Comparison of ENCODE assay signal across 9 cellular contexts in the genomic region with DNA sequence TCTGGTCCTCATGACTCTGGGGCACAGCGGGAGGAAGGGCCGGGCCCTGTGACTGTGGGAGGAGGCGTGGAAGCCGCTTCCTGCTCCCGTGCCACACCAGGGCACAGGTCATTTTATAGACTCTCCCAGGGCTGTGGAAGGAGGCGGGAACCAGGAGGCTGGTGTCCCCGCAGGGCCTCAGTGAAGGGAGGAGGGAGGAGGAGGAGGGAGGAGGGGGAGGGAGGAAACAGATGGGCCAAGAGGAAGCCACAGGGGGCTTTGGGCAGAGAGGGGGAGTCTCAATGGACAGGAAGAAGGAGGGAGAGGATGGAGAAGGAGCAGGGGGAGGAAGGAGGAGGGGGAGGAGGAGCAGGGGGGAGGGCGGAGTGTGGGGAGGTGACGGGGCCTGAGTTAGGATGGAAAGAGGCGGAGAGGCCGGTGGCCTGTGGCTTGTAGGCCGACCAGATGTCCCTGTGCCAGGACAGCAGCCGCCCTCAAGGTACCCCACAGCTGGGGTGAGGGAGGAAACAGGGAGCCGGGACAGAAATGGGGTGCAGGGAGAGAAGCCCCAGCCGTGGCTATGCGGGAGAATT. TPM values are rescaled to one million over a fixed set of nuclear protein-coding genes. Genes with fewer than 3 reads are reported as not detected.
DNase-seq lines count a peak whose midpoint lies in the region; ATAC-seq and TF ChIP-seq lines count a peak whose summit lies in the region.
"Had no signal": no experiment of that assay in that cellular context is flagged by ENCODE, and none has a peak within 500 bp of the region (broad histone marks: within the 10 kb centered on the region; RNA-seq: fewer than 3 reads in every experiment).

No MANE protein-coding gene starts in this region.

- H3K9ac ChIP-seq in BLaER1, result peak overlapping the region; percentile 84

- peak overlapping the region; percentile 99 for H3K4me2 ChIP-seq in BLaER1

- no peaks in the 10 kb centered on the region for H3K9me3 Mint-ChIP-seq in naive B cell

- H3K36me3 Mint-ChIP-seq in naive B cell, result no peaks in the 10 kb centered on the region

- H3K4me1 Mint-ChIP-seq in naive B cell, result peaks cover 7 to 22% (median 8%) of the 10 kb centered on the region in 3 donors

- no peaks in the 10 kb centered on the region for H3K9me3 ChIP-seq in BLaER1

- no peaks in the 10 kb centered on the region for H3K27me3 ChIP-seq in BLaER1

- in situ Hi-C loops in KBM-7 (cut with MboI; ENCODE audit: low pct_unique_long_range_greater_than_20kb, low sequenced_read_pairs), result no loop called here

- ATAC-seq in naive B cell (ENCODE audit: low read depth in 2 of 2) (no peak), HG02852 (IDR thresholded peaks at IDR 0.05; ENCODE audit: unreplicated experiment) (no peak), HG02623 (IDR thresholded peaks at IDR 0.05; ENCODE audit: unreplicated experiment) (no peak)

- peak overlapping the region; percentile 94 for H3K27ac ChIP-seq in BLaER1

- H3K4me3 Mint-ChIP-seq in naive B cell, result peak overlapping the region; percentile 43 to 92 (median 81)

- peak overlapping the region; percentile 71 for H3K4me3 ChIP-seq in BLaER1
- H3K4me3 ChIP-seq in fibroblast of villous mesenchyme (ENCODE audit: low read depth, low read length), result no peak overlapping the region

- DNase-seq in KBM-7 (peak; percentile 99), fibroblast of villous mesenchyme (ENCODE audit: low read depth) (peak; percentile 59), naive B cell (no peak), EL (no peak), NCI-H2171 treated with DMSO at 0.1 percent for 48 hours (lab: John Stamatoyannopoulos, UW) (no peak)
- DNase-seq: Calu3 had no signal

- H3K4me1 ChIP-seq in BLaER1, result peaks cover 35% of the 10 kb centered on the region

- H4K20me1 ChIP-seq in BLaER1, result no peaks in the 10 kb centered on the region

- H3K36me3 ChIP-seq in BLaER1, result no peaks in the 10 kb centered on the region

- H3K27ac Mint-ChIP-seq in naive B cell, result peak overlapping the region in 2 of 6 donors; percentile 69 to 70

- H3K27me3 Mint-ChIP-seq in naive B cell, result peaks cover 0 to 21% (median 0%) of the 10 kb centered on the region in 3 donors

- TF ChIP-seq CTCF in fibroblast of villous mesenchyme (IDR thresholded peaks at IDR 0.05; ENCODE audit: insufficient read depth, low read depth, low read length), result no peak

RNA-seq across cellular contexts. Expression of a gene that starts 6.2 kb away (rescaled TPM):
- total RNA-seq in fibroblast of villous mesenchyme, result 8.2 and 13.2 TPM in 2 replicates
- polyA plus RNA-seq in naive B cell (ENCODE audit: low read depth in 6 of 6), result 1 to 10 TPM in 5 of 6 donors, not detected in 1; 2.6 to 6.5 (median 4.8) TPM

RNA-seq across cellular contexts. Expression of a gene that starts 43.6 kb away (rescaled TPM):
- total RNA-seq in fibroblast of villous mesenchyme, result 25.5 and 39.6 TPM in 2 replicates
- 10 to 100 TPM; 37.7 to 54.0 (median 41.6) TPM for polyA plus RNA-seq in naive B cell (ENCODE audit: low read depth in 6 of 6)

Comparison
In these comparisons a context has a peak if more than half of its experiments do, and no peak if none do; other contexts are left out.
1. DNase-seq: peak in KBM-7 (single experiment) and fibroblast of villous mesenchyme (single experiment); none in naive B cell (single experiment), EL (single experiment) and NCI-H2171 treated with DMSO at 0.1 percent for 48 hours (single experiment).